1 cellular context compared by ENCODE assay signal in genomic region chr7:121037329-121037728, GRCh38. TPM values are rescaled to one million over a fixed set of nuclear protein-coding genes. Genes with fewer than 3 reads are reported as not detected.
"Had no signal": no experiment of that assay in that cellular context is flagged by ENCODE, and none has a peak within 500 bp of the region (broad histone marks: within the 10 kb centered on the region; RNA-seq: fewer than 3 reads in every experiment).

No MANE protein-coding gene starts in this region.

RNA-seq across cellular contexts. Expression of gene CPED1, which starts 48.8 kb away (rescaled TPM):
- total RNA-seq: MCF 10A had no signal
